Comparison of ENCODE assay signal across 8 cellular contexts in the genomic region with DNA sequence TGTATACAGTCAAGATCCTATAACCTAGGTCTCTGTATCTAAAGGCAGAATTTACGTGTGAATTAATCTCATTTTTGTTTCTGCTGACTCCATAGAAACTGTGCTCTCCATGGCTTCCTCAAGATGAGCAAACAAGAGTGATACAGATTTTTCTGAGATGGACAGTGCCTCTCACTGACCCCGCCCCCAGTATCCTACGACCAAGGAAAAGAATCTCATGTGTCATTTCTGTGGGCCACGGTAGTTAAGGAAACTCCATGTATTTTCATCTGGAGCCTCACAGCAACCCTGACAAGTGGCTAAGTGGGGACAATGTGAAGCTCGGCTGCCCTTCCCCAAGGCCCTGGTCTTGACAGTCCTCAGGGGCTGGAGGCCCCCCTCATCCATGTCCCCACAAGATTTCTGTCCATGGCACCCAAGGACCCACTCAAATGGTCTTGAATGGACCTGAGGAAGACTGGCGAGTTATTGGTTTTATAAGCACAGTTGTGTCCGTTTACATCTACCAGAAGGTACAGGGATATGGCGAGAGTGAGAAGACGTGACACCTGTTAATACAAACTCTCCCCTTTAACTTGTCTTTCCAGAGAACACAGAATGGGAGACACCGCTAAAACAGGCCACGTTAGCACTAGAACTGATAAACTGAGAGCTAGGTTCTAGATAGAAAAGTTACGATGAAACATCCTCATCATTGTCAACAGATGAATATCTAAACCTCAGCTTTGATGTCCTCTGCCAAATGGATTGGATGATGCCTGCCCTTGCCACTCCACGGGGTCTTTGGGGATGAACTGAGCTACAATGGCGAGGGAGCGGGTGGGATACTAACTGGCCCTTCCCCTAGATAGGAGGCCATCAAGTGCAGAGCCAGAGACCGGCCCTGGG.
DNase-seq lines count a peak whose midpoint lies in the region; ATAC-seq and TF ChIP-seq lines count a peak whose summit lies in the region.

No MANE protein-coding gene starts in this region.

- H3K9me3 ChIP-seq in SK-N-SH (no peaks in the 10 kb centered on the region), adipocyte (ENCODE audit: control insufficient read depth, low read length) (no peaks in the 10 kb centered on the region), stomach (no peaks in the 10 kb centered on the region)

- intact Hi-C loops in stomach (cut with DNase I; ENCODE audit: low total_unique reads), result no loop called here

- no peaks in the 10 kb centered on the region for H3K27me3 ChIP-seq in SK-N-SH (ENCODE audit: insufficient read depth)
- no peaks in the 10 kb centered on the region for H3K27me3 ChIP-seq in adipocyte (replicated peaks; ENCODE audit: control insufficient read depth, insufficient read depth, low read length)
- no peaks in the 10 kb centered on the region for H3K27me3 ChIP-seq in kidney epithelial cell (ENCODE audit: control insufficient read depth, insufficient read depth, low read length)
- peaks cover 0 to 15% (median 0%) of the 10 kb centered on the region in 3 donors for H3K27me3 ChIP-seq in stomach

- no peaks in the 10 kb centered on the region for H3K79me2 ChIP-seq in SK-N-SH (ENCODE audit: insufficient read depth)

- TF ChIP-seq CTCF in SK-N-SH (IDR thresholded peaks at IDR 0.05), result no peak
- TF ChIP-seq CTCF in kidney epithelial cell (IDR thresholded peaks at IDR 0.05; ENCODE audit: insufficient read depth, low read length, poor library complexity, severe bottlenecking), result no peak
- no peak for TF ChIP-seq CTCF in stomach (IDR thresholded peaks at IDR 0.05)

- WGBS in SK-N-SH (ENCODE audit: low lambda C conversion rate), result 83% methylated on average over 13 of the region's 16 CpGs
- WGBS in stomach, 5 donors, result 76 to 83% (median 79%) methylated on average over 16 of the region's 16 CpGs

- H3F3A ChIP-seq in SK-N-SH (replicated peaks; ENCODE audit: insufficient read depth), result peaks cover 4% of the 10 kb centered on the region

- H4K20me1 ChIP-seq in SK-N-SH (ENCODE audit: insufficient read depth), result no peaks in the 10 kb centered on the region

- H3K4me1 ChIP-seq in SK-N-SH (ENCODE audit: control insufficient read depth in 1 of 2, insufficient read depth in 2 of 2, low read depth in 1 of 2, low read length in 1 of 2) (peaks cover 0 to 7% of the 10 kb centered on the region in 2 experiments; a peak in 1 of 4 replicates), adipocyte (ENCODE audit: control insufficient read depth, insufficient read depth, low read length) (peaks cover 19% of the 10 kb centered on the region), stomach (peaks cover 7 to 23% (median 19%) of the 10 kb centered on the region in 4 donors)

- CTCF ChIA-PET in SK-N-SH (lab: Yijun Ruan, JAX), result interaction anchor here (1.0 to 1.9 kb wide), 7 partner anchors 9 to 266 kb away, joined by 3 to 5 read pairs (median 3); no protein-coding TSS in a partner anchor

- H3K36me3 ChIP-seq in SK-N-SH (replicated peaks in 1 of 2; ENCODE audit: control insufficient read depth in 1 of 2, insufficient read depth in 2 of 2, low read length in 1 of 2) (no peaks in the 10 kb centered on the region), adipocyte (ENCODE audit: control insufficient read depth, insufficient read depth, low read length, severe bottlenecking) (no peaks in the 10 kb centered on the region), kidney epithelial cell (ENCODE audit: control insufficient read depth, insufficient read depth, low read length) (no peaks in the 10 kb centered on the region), stomach (no peaks in the 10 kb centered on the region)

- no peak for TF ChIP-seq RAD21 in SK-N-SH (IDR thresholded peaks at IDR 0.05; ENCODE audit: low read length)

- H3K9ac ChIP-seq in SK-N-SH (peak overlapping the region; percentile 65), adipocyte (ENCODE audit: low read length) (peak overlapping the region; percentile 82)

- DNase-seq in SK-N-SH (no peak), adipocyte (ENCODE audit: low read depth) (no peak), kidney epithelial cell (ENCODE audit: low read depth) (no peak), stomach (no peak), OCI-M1 (lab: John Stamatoyannopoulos, UW) (no peak)

- H2AFZ ChIP-seq in SK-N-SH (ENCODE audit: low read depth), result peak overlapping the region; percentile 88

- H3K9me2 ChIP-seq in SK-N-SH, result no peaks in the 10 kb centered on the region

- POLR2A ChIA-PET in SK-N-SH (lab: Yijun Ruan, JAX), result interaction anchor here (1.1 kb wide), 2 partner anchors 39 to 109 kb away, joined by 3 read pairs; no protein-coding TSS in a partner anchor

- no peak for TF ChIP-seq POLR2A in stomach (IDR thresholded peaks at IDR 0.05)

- H3K27ac ChIP-seq in SK-N-SH (ENCODE audit: low read depth in 2 of 2, low read length in 1 of 2), result no peak overlapping the region
- H3K27ac ChIP-seq in stomach, result peak overlapping the region; percentile 83 to 92 (median 90)

- H3K4me2 ChIP-seq in SK-N-SH, result peak overlapping the region; percentile 83

- H3K4me3 ChIP-seq in SK-N-SH (ENCODE audit: low read depth in 2 of 2, low read length in 1 of 2) (peak overlapping the region; percentile 54 to 65), adipocyte (ENCODE audit: low read length) (peak overlapping the region; percentile 82), kidney epithelial cell (ENCODE audit: low read depth, low read length) (peak overlapping the region; percentile 52), stomach (peak overlapping the region; percentile 54 to 63 (median 59))

- ATAC-seq in SK-N-SH treated with all-trans-retinoic acid at 6 μM for 48 hours, result no peak
- no peak for ATAC-seq in HG03135 (IDR thresholded peaks at IDR 0.05; ENCODE audit: unreplicated experiment)
- ATAC-seq in HG02759 (IDR thresholded peaks at IDR 0.05; ENCODE audit: unreplicated experiment), result no peak

- TF ChIP-seq EP300 in SK-N-SH (IDR thresholded peaks at IDR 0.05; ENCODE audit: borderline replicate concordance in 1 of 2, low read depth in 1 of 2, low read length in 1 of 2) (no peak), stomach (IDR thresholded peaks at IDR 0.05) (no peak)

TF ChIP-seq in SK-N-SH, 30 proteins besides CTCF, POLR2A, EP300 and RAD21:
- no peak for TF ChIP-seq FOSL2 (IDR thresholded peaks at IDR 0.05; ENCODE audit: borderline replicate concordance, low read depth)
- no peak for TF ChIP-seq GABPA (IDR thresholded peaks at IDR 0.05; ENCODE audit: low read depth)
- no peak for TF ChIP-seq RXRA (IDR thresholded peaks at IDR 0.05; ENCODE audit: borderline replicate concordance, low read depth)
- no peak for TF ChIP-seq GATA2 (CRISPR knock-in tag; IDR thresholded peaks at IDR 0.05)

TF ChIP-seq in SK-N-SH treated with all-trans-retinoic acid at 6 μM for 48 hours, 23 proteins besides CTCF, POLR2A, EP300 and RAD21 (continues in another document):
- TF ChIP-seq ISL1 (CRISPR knock-in tag; IDR thresholded peaks at IDR 0.05) (no peak), ZNF70 (CRISPR knock-in tag; IDR thresholded peaks at IDR 0.05) (no peak), ZC3H10 (CRISPR knock-in tag; IDR thresholded peaks at IDR 0.05) (no peak), GLIS3 (CRISPR knock-in tag; IDR thresholded peaks at IDR 0.05) (no peak), RARB (CRISPR knock-in tag; IDR thresholded peaks at IDR 0.05) (no peak), SNAI2 (CRISPR knock-in tag; IDR thresholded peaks at IDR 0.05) (no peak), BACH2 (CRISPR knock-in tag; IDR thresholded peaks at IDR 0.05; ENCODE audit: borderline replicate concordance) (no peak), ZFP3 (CRISPR knock-in tag; IDR thresholded peaks at IDR 0.05) (no peak), OSR1 (CRISPR knock-in tag; IDR thresholded peaks at IDR 0.05) (no peak), ZFP30 (CRISPR knock-in tag; IDR thresholded peaks at IDR 0.05) (no peak)
- TF ChIP-seq, protein P1, sequence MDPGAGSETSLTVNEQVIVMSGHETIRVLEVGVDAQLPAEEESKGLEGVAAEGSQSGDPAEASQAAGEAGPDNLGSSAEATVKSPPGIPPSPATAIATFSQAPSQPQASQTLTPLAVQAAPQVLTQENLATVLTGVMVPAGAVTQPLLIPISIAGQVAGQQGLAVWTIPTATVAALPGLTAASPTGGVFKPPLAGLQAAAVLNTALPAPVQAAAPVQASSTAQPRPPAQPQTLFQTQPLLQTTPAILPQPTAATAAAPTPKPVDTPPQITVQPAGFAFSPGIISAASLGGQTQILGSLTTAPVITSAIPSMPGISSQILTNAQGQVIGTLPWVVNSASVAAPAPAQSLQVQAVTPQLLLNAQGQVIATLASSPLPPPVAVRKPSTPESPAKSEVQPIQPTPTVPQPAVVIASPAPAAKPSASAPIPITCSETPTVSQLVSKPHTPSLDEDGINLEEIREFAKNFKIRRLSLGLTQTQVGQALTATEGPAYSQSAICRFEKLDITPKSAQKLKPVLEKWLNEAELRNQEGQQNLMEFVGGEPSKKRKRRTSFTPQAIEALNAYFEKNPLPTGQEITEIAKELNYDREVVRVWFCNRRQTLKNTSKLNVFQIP (CRISPR knock-in tag; IDR thresholded peaks at IDR 0.05; ENCODE audit: borderline replicate concordance, low read depth), result no peak
- TF ChIP-seq, protein P2, sequence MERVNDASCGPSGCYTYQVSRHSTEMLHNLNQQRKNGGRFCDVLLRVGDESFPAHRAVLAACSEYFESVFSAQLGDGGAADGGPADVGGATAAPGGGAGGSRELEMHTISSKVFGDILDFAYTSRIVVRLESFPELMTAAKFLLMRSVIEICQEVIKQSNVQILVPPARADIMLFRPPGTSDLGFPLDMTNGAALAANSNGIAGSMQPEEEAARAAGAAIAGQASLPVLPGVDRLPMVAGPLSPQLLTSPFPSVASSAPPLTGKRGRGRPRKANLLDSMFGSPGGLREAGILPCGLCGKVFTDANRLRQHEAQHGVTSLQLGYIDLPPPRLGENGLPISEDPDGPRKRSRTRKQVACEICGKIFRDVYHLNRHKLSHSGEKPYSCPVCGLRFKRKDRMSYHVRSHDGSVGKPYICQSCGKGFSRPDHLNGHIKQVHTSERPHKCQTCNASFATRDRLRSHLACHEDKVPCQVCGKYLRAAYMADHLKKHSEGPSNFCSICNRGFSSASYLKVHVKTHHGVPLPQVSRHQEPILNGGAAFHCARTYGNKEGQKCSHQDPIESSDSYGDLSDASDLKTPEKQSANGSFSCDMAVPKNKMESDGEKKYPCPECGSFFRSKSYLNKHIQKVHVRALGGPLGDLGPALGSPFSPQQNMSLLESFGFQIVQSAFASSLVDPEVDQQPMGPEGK (CRISPR knock-in tag; IDR thresholded peaks at IDR 0.05; ENCODE audit: borderline replicate concordance), result no peak

Comparison
In these comparisons a context has a peak if more than half of its experiments do, and no peak if none do; other contexts are left out.
1. H3K27ac ChIP-seq: peak in stomach (5 of 5); none in SK-N-SH (0 of 2).
2. Peak in every context shown above with its lines, with median percentiles within 50 percentile points of each other: H3K4me3 ChIP-seq.